ENCODE assay signal across 1 cellular context in the genomic region with DNA sequence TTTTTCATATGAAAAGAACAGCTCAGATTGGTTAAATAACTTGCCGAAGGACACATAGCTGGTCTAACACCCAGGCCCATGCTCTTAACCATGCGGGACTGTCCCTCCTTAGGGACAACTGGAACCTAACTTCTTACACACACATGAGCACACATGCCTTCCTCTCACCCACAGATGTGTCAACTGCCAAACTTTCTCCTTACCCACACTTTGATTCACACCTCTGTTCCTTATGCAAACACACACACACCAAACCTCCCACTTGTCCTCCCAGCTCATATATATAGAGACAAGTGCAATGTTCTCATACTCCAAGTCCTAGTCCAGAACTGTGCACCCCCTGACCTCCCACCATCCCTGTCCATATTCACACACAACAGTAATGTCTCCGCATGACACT.
TF ChIP-seq lines count a peak whose summit lies in the region.

No MANE protein-coding gene starts in this region.

TF ChIP-seq in SK-N-SH, 30 proteins besides CTCF, POLR2A, EP300 and RAD21:
- TF ChIP-seq SMC3 (IDR thresholded peaks at IDR 0.05; ENCODE audit: low read depth, low read length) (no peak), RXRA (IDR thresholded peaks at IDR 0.05; ENCODE audit: borderline replicate concordance, low read depth) (no peak), NFIC (IDR thresholded peaks at IDR 0.05; ENCODE audit: borderline replicate concordance) (no peak), CHD2 (IDR thresholded peaks at IDR 0.05; ENCODE audit: low read length, partially characterized antibody) (no peak), FOSL2 (IDR thresholded peaks at IDR 0.05; ENCODE audit: borderline replicate concordance, low read depth) (no peak), NRF1 (IDR thresholded peaks at IDR 0.05; ENCODE audit: low read depth, low read length) (no peak), TEAD4 (IDR thresholded peaks at IDR 0.05; ENCODE audit: borderline replicate concordance, insufficient read depth) (no peak), JUND (IDR thresholded peaks at IDR 0.05) (no peak), GATA2 (CRISPR knock-in tag; IDR thresholded peaks at IDR 0.05) (no peak), POLR2AphosphoS5 (IDR thresholded peaks at IDR 0.05; ENCODE audit: low read depth, low read length) (no peak), RFX5 (IDR thresholded peaks at IDR 0.05; ENCODE audit: low read length) (no peak), GABPA (IDR thresholded peaks at IDR 0.05; ENCODE audit: low read depth) (no peak)
- TF ChIP-seq, protein P1, sequence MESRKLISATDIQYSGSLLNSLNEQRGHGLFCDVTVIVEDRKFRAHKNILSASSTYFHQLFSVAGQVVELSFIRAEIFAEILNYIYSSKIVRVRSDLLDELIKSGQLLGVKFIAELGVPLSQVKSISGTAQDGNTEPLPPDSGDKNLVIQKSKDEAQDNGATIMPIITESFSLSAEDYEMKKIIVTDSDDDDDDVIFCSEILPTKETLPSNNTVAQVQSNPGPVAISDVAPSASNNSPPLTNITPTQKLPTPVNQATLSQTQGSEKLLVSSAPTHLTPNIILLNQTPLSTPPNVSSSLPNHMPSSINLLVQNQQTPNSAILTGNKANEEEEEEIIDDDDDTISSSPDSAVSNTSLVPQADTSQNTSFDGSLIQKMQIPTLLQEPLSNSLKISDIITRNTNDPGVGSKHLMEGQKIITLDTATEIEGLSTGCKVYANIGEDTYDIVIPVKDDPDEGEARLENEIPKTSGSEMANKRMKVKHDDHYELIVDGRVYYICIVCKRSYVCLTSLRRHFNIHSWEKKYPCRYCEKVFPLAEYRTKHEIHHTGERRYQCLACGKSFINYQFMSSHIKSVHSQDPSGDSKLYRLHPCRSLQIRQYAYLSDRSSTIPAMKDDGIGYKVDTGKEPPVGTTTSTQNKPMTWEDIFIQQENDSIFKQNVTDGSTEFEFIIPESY (IDR thresholded peaks at IDR 0.05; ENCODE audit: borderline replicate concordance, low read depth): no peak
- TF ChIP-seq, protein P2, sequence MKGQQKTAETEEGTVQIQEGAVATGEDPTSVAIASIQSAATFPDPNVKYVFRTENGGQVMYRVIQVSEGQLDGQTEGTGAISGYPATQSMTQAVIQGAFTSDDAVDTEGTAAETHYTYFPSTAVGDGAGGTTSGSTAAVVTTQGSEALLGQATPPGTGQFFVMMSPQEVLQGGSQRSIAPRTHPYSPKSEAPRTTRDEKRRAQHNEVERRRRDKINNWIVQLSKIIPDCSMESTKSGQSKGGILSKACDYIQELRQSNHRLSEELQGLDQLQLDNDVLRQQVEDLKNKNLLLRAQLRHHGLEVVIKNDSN (IDR thresholded peaks at IDR 0.05; ENCODE audit: borderline replicate concordance, low read depth): no peak
